ENCODE assay signal across 12 cellular contexts in the genomic region with DNA sequence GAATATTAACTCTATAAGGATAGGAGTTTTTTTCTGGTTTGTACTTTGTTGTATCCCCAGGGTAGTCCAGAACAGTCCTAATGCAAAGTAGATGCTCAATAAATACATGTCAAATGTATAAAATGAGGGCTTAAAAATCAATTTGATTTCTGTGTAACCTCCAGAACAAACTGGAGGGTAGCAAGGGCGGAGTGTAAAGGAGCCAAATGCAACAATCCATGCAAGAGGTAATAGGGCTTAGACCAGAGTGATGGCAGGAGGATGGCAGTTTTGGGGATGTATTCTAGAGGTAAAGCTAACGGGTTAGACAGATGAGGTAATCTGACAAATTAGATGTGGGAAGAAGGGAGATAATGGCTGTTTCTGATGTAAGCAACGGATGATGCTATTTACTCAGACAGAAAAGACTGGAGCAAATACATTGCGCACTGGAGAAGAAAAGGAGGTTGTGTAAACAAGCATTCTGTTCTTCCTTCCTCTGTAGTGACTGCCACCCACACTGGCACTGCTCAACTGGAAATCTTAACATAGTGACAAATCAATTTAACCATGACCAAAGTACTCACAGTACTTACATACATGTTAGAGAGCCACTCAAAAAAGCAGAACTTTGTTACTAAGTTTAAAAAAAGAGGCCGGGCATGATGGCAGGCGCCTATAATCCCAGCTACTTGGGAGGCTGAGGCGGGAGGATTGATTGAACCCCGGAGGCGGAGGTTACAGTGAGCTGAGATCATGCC. TPM values are rescaled to one million over a fixed set of nuclear protein-coding genes. Genes with fewer than 3 reads are reported as not detected.
DNase-seq lines count a peak whose midpoint lies in the region; ATAC-seq, FAIRE-seq and TF ChIP-seq lines count a peak whose summit lies in the region.
"Had no signal": no experiment of that assay in that cellular context is flagged by ENCODE, and none has a peak within 500 bp of the region (broad histone marks: within the 10 kb centered on the region; RNA-seq: fewer than 3 reads in every experiment).

No MANE protein-coding gene starts in this region.

- H3K18ac ChIP-seq in IMR-90 (ENCODE audit: low read depth, low read length), result no peak overlapping the region

- intact Hi-C loops in Calu3 (cut with micrococcal nuclease; ENCODE audit: unreplicated experiment), result no loop called here
- intact Hi-C loops in IMR-90 (cut with micrococcal nuclease), result loop anchor here (5.0 kb wide), 1 partner anchor 130 kb away; no protein-coding TSS in a partner anchor

- 0 out of 2 replicates have a peak overlapping the region, but pooled peaks have one; percentile 22 for H3K14ac ChIP-seq in IMR-90 (replicated peaks; ENCODE audit: low read depth, low read length)

- H3K27me3 Mint-ChIP-seq in Calu3 (ENCODE audit: unreplicated experiment), result no peaks in the 10 kb centered on the region
- H3K27me3 Mint-ChIP-seq in activated naive CD8-positive, alpha-beta T cell treated with anti-CD3 and anti-CD28 coated beads, Interleukin-2, amount 50 U/mL, for 24 hours, result no peaks in the 10 kb centered on the region
- H3K27me3 Mint-ChIP-seq in nephron progenitor cell (ENCODE audit: low read depth, poor library complexity), result no peaks in the 10 kb centered on the region

- H2BK5ac ChIP-seq in IMR-90 (ENCODE audit: low read depth, low read length, poor library complexity, severe bottlenecking), result no peak overlapping the region

- no peak for TF ChIP-seq POLR2A in IMR-90 (IDR thresholded peaks at IDR 0.05; ENCODE audit: low read depth, low read length)

- no peak overlapping the region for H4K5ac ChIP-seq in IMR-90 (ENCODE audit: low read depth, low read length)

- no peak overlapping the region for H2BK15ac ChIP-seq in IMR-90 (ENCODE audit: low read depth, low read length)

- H3K4me2 ChIP-seq in IMR-90 (ENCODE audit: low read depth, low read length), result peak overlapping the region; percentile 44; the same call in 1 of the 2 replicates

- H3K36me3 Mint-ChIP-seq in Calu3 (ENCODE audit: insufficient read depth, unreplicated experiment), result peaks cover 29% of the 10 kb centered on the region
- peaks cover 12% of the 10 kb centered on the region for H3K36me3 Mint-ChIP-seq in activated naive CD8-positive, alpha-beta T cell treated with anti-CD3 and anti-CD28 coated beads, Interleukin-2, amount 50 U/mL, for 24 hours (ENCODE audit: low read depth)
- H3K36me3 Mint-ChIP-seq in nephron progenitor cell (ENCODE audit: low read depth), result peaks cover 28% of the 10 kb centered on the region

- H4K91ac ChIP-seq in IMR-90 (ENCODE audit: insufficient read depth, low read depth, low read length), result no peak overlapping the region

- peaks cover 3% of the 10 kb centered on the region; the same call in 1 of the 2 replicates for H3K4me1 ChIP-seq in IMR-90 (ENCODE audit: control insufficient read depth, insufficient read depth, low read length)

- ATAC-seq in IMR-90 (ENCODE audit: low read depth), result no peak
- ATAC-seq in activated naive CD8-positive, alpha-beta T cell treated with anti-CD3 and anti-CD28 coated beads, Interleukin-2, amount 50 U/mL, for 24 hours, result no peak
- ATAC-seq in HG03196 (IDR thresholded peaks at IDR 0.05; ENCODE audit: unreplicated experiment), result no peak
- ATAC-seq in GM19023 (IDR thresholded peaks at IDR 0.05; ENCODE audit: unreplicated experiment), result no peak

- H3K9me1 ChIP-seq in IMR-90 (ENCODE audit: insufficient read depth, low read length), result peaks cover 5% of the 10 kb centered on the region; the same call in 1 of the 2 replicates

- TSS peak; percentile 28 for BruUV-seq in Calu3 (replicated peaks; lab: Mats Ljungman, UMichigan)
- no TSS peak for BruUV-seq in IMR-90 (replicated peaks; lab: Mats Ljungman, UMichigan)

- peaks cover 28 to 38% of the 10 kb centered on the region in 2 experiments for H3K79me1 ChIP-seq in IMR-90 (ENCODE audit: low read depth in 1 of 2, low read length in 2 of 2)

- no peak overlapping the region for H2BK120ac ChIP-seq in IMR-90 (ENCODE audit: low read depth, low read length)

- no CpG with 5 or more reads among the region's 9 CpGs for WGBS in IMR-90 (ENCODE audit: extremely low coverage in 2 of 2, insufficient read length in 1 of 2), 2 experiments

- in situ Hi-C loops in IMR-90 (cut with MboI; ENCODE audit: low sequenced_read_pairs), result no loop called here

- peaks cover 16% of the 10 kb centered on the region for H3K36me3 ChIP-seq in IMR-90 (ENCODE audit: control insufficient read depth, insufficient read depth, low read length)

- peaks cover 6% of the 10 kb centered on the region; the same call in 1 of the 2 replicates for H4K20me1 ChIP-seq in IMR-90 (ENCODE audit: insufficient read depth, low read length)

- H3K4me3 ChIP-seq in IMR-90 (ENCODE audit: insufficient read depth, low read depth, low read length), result no peak overlapping the region; the same call in 1 of the 2 replicates

- H3K4me1 Mint-ChIP-seq in Calu3 (ENCODE audit: low read depth, unreplicated experiment), result peaks cover 18% of the 10 kb centered on the region
- H3K4me1 Mint-ChIP-seq in activated naive CD8-positive, alpha-beta T cell treated with anti-CD3 and anti-CD28 coated beads, Interleukin-2, amount 50 U/mL, for 24 hours, result peaks cover 36% of the 10 kb centered on the region
- H3K4me1 Mint-ChIP-seq in nephron progenitor cell, result peaks cover 55% of the 10 kb centered on the region

- CTCF ChIA-PET in Calu3 (lab: Charles Lee), result no interaction called here
- CTCF ChIA-PET in IMR-90 (lab: Yijun Ruan, JAX), result interaction anchor here (0.6 to 1.5 kb wide), 2 partner anchors 11 to 813 kb away, joined by 3 to 8 read pairs; no protein-coding TSS in a partner anchor

- H3K9ac ChIP-seq in IMR-90 (ENCODE audit: low read depth, low read length), result no peak overlapping the region
- H3K9ac ChIP-seq: KMS-11 had no signal

- H3K9me3 Mint-ChIP-seq in Calu3 (ENCODE audit: low read depth, unreplicated experiment) (no peaks in the 10 kb centered on the region), nephron progenitor cell (no peaks in the 10 kb centered on the region)
- no peaks in the 10 kb centered on the region for H3K9me3 Mint-ChIP-seq in activated naive CD8-positive, alpha-beta T cell treated with anti-CD3 and anti-CD28 coated beads, Interleukin-2, amount 50 U/mL, for 24 hours

- H3K9me3 ChIP-seq in IMR-90 (ENCODE audit: control insufficient read depth, insufficient read depth, low read length), result no peaks in the 10 kb centered on the region

- no peak for TF ChIP-seq CTCF in Calu3 (IDR thresholded peaks at IDR 0.05; ENCODE audit: unreplicated experiment)
- TF ChIP-seq CTCF in IMR-90 (conservative IDR thresholded peaks at IDR 0.05; ENCODE audit: low read depth, low read length), result no peak
- TF ChIP-seq CTCF in nephron progenitor cell (IDR thresholded peaks at IDR 0.05), result no peak

- no peaks in the 10 kb centered on the region for H3K27me3 ChIP-seq in IMR-90 (ENCODE audit: control insufficient read depth, insufficient read depth, low read length)

- H2AFZ ChIP-seq in IMR-90 (replicated peaks; ENCODE audit: low read length, poor library complexity), result no peak overlapping the region

- FAIRE-seq in RCC 7860 (lab: Jason Lieb, UNC), result no peak

- TF ChIP-seq RAD21 in IMR-90 (IDR thresholded peaks at IDR 0.05; ENCODE audit: low read length), result no peak

- H3K4me3 Mint-ChIP-seq in Calu3 (ENCODE audit: low read depth, unreplicated experiment) (peak overlapping the region; percentile 75), nephron progenitor cell (peak overlapping the region; percentile 89)
- H3K4me3 Mint-ChIP-seq in activated naive CD8-positive, alpha-beta T cell treated with anti-CD3 and anti-CD28 coated beads, Interleukin-2, amount 50 U/mL, for 24 hours, result peak overlapping the region; percentile 85

- no peak overlapping the region for H3K27ac ChIP-seq in IMR-90 (ENCODE audit: insufficient read depth, low read length)
- H3K27ac ChIP-seq: KMS-11 had no signal

- dilution Hi-C loops in IMR-90 (cut with HindIII; ENCODE audit: low sequenced_read_pairs, unreplicated experiment), result no loop called here

- no peak overlapping the region for H2AK9ac ChIP-seq in IMR-90 (replicated peaks; ENCODE audit: low read depth, low read length, poor library complexity)

- no peak overlapping the region for H3K56ac ChIP-seq in IMR-90 (ENCODE audit: extremely low read depth, insufficient read depth, low read length)

- peak overlapping the region; percentile 67; the same call in 1 of the 2 replicates for H3K23ac ChIP-seq in IMR-90 (ENCODE audit: low read depth, low read length)

- no peak overlapping the region for H2AK5ac ChIP-seq in IMR-90 (ENCODE audit: low read depth, low read length)

- H3K27ac Mint-ChIP-seq in Calu3 (ENCODE audit: unreplicated experiment) (no peak overlapping the region), nephron progenitor cell (no peak overlapping the region)
- H3K27ac Mint-ChIP-seq in activated naive CD8-positive, alpha-beta T cell treated with anti-CD3 and anti-CD28 coated beads, Interleukin-2, amount 50 U/mL, for 24 hours, result peak overlapping the region; percentile 15

- H3K4ac ChIP-seq in IMR-90 (ENCODE audit: low read depth, low read length), result no peak overlapping the region

- POLR2A ChIA-PET in IMR-90 (lab: Charles Lee; ENCODE audit: unreplicated experiment), result no interaction called here

- peak overlapping the region in 1 of 2 experiments; percentile 2; a peak in 1 of 4 replicates for H4K8ac ChIP-seq in IMR-90 (ENCODE audit: low read depth in 2 of 2, low read length in 2 of 2)

- H2BK20ac ChIP-seq in IMR-90 (ENCODE audit: low read depth, low read length), result no peak overlapping the region

- DNase-seq in Calu3 (no peak), IMR-90 (peak; percentile 2), nephron progenitor cell (no peak), RCC 7860 (ENCODE audit: low spot score) (no peak)
- no peak for DNase-seq in activated naive CD8-positive, alpha-beta T cell treated with anti-CD3 and anti-CD28 coated beads, Interleukin-2, amount 50 U/mL, for 24 hours
- no peak for DNase-seq in stimulated activated CD4-positive, alpha-beta T cell treated with anti-CD3 and anti-CD28 coated beads, Interleukin-1b, Interleukin-23, amount 100 ng/mL, for 48 hours
- DNase-seq: H7 had no signal

TF ChIP-seq in IMR-90, 13 proteins besides CTCF, POLR2A, EP300 and RAD21 (continues in another document):
- TF ChIP-seq SMC3 (IDR thresholded peaks at IDR 0.05; ENCODE audit: low read depth, low read length) (no peak), CHD1 (IDR thresholded peaks at IDR 0.05; ENCODE audit: low read depth, low read length) (no peak)

RNA-seq across cellular contexts. Expression of a gene that starts 2.0 kb away (rescaled TPM):
- total RNA-seq in Calu3 (2022) (14.7 and 15.8 TPM in 2 replicates), IMR-90 (2012; rRNA removed) (5.6 and 5.7 TPM in 2 replicates)
- 6.6 and 6.7 TPM in 2 replicates for polyA plus RNA-seq in IMR-90 (2012; rRNA removed)
- polyA plus RNA-seq in IMR-90 (2012; cell fraction: cytosol; rRNA removed), result 2.5 and 2.8 TPM in 2 replicates
- polyA plus RNA-seq in IMR-90 (2012; cell fraction: nucleus; rRNA removed; ENCODE audit: low replicate concordance), result 7.3 and 14.8 TPM in 2 replicates

RNA-seq across cellular contexts. Expression of a gene that starts 58.8 kb away (rescaled TPM):
- total RNA-seq in Calu3 (2022), result 2.3 and 5.4 TPM in 2 replicates
- not detected in 2 replicates for total RNA-seq in IMR-90 (2012; rRNA removed)
- polyA plus RNA-seq in IMR-90 (2012; rRNA removed), result not detected in 2 replicates
- polyA plus RNA-seq in IMR-90 (2012; cell fraction: cytosol; rRNA removed), result not detected in 2 replicates
- 0.13 and 0.55 TPM in 2 replicates for polyA plus RNA-seq in IMR-90 (2012; cell fraction: nucleus; rRNA removed; ENCODE audit: low replicate concordance)
- total RNA-seq: pulmonary artery endothelial cell, SK-MEL-5 had no signal

RNA-seq across cellular contexts. Expression of a gene that starts 59.9 kb away (rescaled TPM):
- total RNA-seq in Calu3 (2022) (53.0 and 60.4 TPM in 2 replicates), IMR-90 (2012; rRNA removed) (4.7 and 7.0 TPM in 2 replicates)
- polyA plus RNA-seq in IMR-90 (2012; rRNA removed), result 26.3 and 28.0 TPM in 2 replicates
- polyA plus RNA-seq in IMR-90 (2012; cell fraction: cytosol; rRNA removed), result 12.0 and 19.1 TPM in 2 replicates
- polyA plus RNA-seq in IMR-90 (2012; cell fraction: nucleus; rRNA removed; ENCODE audit: low replicate concordance), result 49.8 and 115 TPM in 2 replicates
